Comparison of ENCODE assay signal across 9 cellular contexts in the genomic region with DNA sequence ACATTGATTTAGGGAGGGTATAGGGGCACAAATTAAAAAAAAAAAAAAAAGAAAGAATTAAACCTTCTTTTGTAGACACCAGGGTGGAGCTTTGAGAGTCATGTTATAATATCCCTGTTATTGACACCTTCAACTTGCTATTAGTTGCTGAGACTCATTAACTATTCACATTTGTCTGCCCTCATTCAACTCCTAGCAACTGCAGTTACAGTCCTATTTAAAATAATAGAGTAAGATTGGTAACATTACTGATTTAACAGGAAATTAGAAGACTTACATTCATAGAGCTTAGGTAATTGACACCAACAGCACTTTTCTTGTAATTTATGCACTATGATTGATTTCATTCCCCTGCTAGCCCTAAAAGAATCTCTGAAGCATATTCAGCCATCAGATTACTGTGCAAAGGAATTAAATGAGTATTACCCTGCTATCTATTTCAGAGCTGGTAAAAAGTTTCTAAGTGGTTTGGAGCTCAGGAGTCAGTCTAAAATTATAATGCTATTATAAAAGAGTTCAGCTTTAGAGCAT.
DNase-seq lines count a peak whose midpoint lies in the region; ATAC-seq and TF ChIP-seq lines count a peak whose summit lies in the region.
"Had no signal": no experiment of that assay in that cellular context is flagged by ENCODE, and none has a peak within 500 bp of the region (broad histone marks: within the 10 kb centered on the region; RNA-seq: fewer than 3 reads in every experiment).

No MANE protein-coding gene starts in this region.

- H3K27me3 ChIP-seq in suprapubic skin = no peaks in the 10 kb centered on the region

- POLR2A ChIA-PET in HEK293T (lab: Yijun Ruan, JAX) = no interaction called here

- TF ChIP-seq CTCF in endothelial cell (IDR thresholded peaks at IDR 0.05; ENCODE audit: unreplicated experiment) = no peak
- TF ChIP-seq CTCF in suprapubic skin (IDR thresholded peaks at IDR 0.05) = no peak

- H3K36me3 Mint-ChIP-seq in activated CD8-positive, alpha-beta memory T cell treated with anti-CD3 and anti-CD28 coated beads, Interleukin-2, amount 10 ng/mL, durations not matched to agents 7 days and 5 days = no peaks in the 10 kb centered on the region
- H3K36me3 Mint-ChIP-seq in endothelial cell (ENCODE audit: low read depth, unreplicated experiment) = no peaks in the 10 kb centered on the region

- peak overlapping the region; percentile 86 for H3K27ac Mint-ChIP-seq in activated CD8-positive, alpha-beta memory T cell treated with anti-CD3 and anti-CD28 coated beads, Interleukin-2, amount 10 ng/mL, durations not matched to agents 7 days and 5 days
- peak overlapping the region; percentile 99 for H3K27ac Mint-ChIP-seq in endothelial cell (ENCODE audit: unreplicated experiment)

- H3K36me3 ChIP-seq in KOPT-K1 (ENCODE audit: insufficient read depth, low read length) = no peaks in the 10 kb centered on the region
- no peaks in the 10 kb centered on the region for H3K36me3 ChIP-seq in suprapubic skin

- H3K27ac ChIP-seq in KOPT-K1 (ENCODE audit: low read depth, low read length, poor library complexity, severe bottlenecking) (peak overlapping the region; percentile 47), suprapubic skin (peak overlapping the region; percentile 82)
- H3K27ac ChIP-seq: KMS-11 had no signal

- TF ChIP-seq POLR2A in suprapubic skin (IDR thresholded peaks at IDR 0.05) = no peak

- no peak for ATAC-seq in activated CD8-positive, alpha-beta memory T cell treated with anti-CD3 and anti-CD28 coated beads, Interleukin-2, amount 10 ng/mL, durations not matched to agents 7 days and 5 days

- no peak for TF ChIP-seq EP300 in suprapubic skin (IDR thresholded peaks at IDR 0.05)

- no peak overlapping the region for H3K4me3 ChIP-seq in suprapubic skin

- H3K4me1 Mint-ChIP-seq in activated CD8-positive, alpha-beta memory T cell treated with anti-CD3 and anti-CD28 coated beads, Interleukin-2, amount 10 ng/mL, durations not matched to agents 7 days and 5 days = peaks cover 19% of the 10 kb centered on the region
- H3K4me1 Mint-ChIP-seq in endothelial cell (ENCODE audit: unreplicated experiment) = peaks cover 64% of the 10 kb centered on the region

- no peaks in the 10 kb centered on the region for H3K27me3 Mint-ChIP-seq in activated CD8-positive, alpha-beta memory T cell treated with anti-CD3 and anti-CD28 coated beads, Interleukin-2, amount 10 ng/mL, durations not matched to agents 7 days and 5 days
- H3K27me3 Mint-ChIP-seq in endothelial cell (ENCODE audit: unreplicated experiment) = peaks cover 3% of the 10 kb centered on the region

- H3K4me3 Mint-ChIP-seq in activated CD8-positive, alpha-beta memory T cell treated with anti-CD3 and anti-CD28 coated beads, Interleukin-2, amount 10 ng/mL, durations not matched to agents 7 days and 5 days = peak overlapping the region; percentile 6
- H3K4me3 Mint-ChIP-seq in endothelial cell (ENCODE audit: unreplicated experiment) = no peak overlapping the region

- H3K9me3 ChIP-seq in KOPT-K1 (ENCODE audit: insufficient read depth, low read length, poor library complexity, severe bottlenecking) (no peaks in the 10 kb centered on the region), suprapubic skin (no peaks in the 10 kb centered on the region)

- H3K4me1 ChIP-seq in suprapubic skin = peaks cover 27% of the 10 kb centered on the region

- CTCF ChIA-PET in activated CD8-positive, alpha-beta memory T cell treated with anti-CD3 and anti-CD28 coated beads, Interleukin-2, amount 10 ng/mL, durations not matched to agents 7 days and 5 days (lab: Charles Lee) = interaction anchor here (1.0 to 1.6 kb wide), 4 partner anchors 8 to 432 kb away, joined by 3 to 11 read pairs (median 4); no protein-coding TSS in a partner anchor
- CTCF ChIA-PET in HEK293T (lab: Yijun Ruan, JAX) = interaction anchor here (0.6 kb wide), 1 partner anchor 1674 kb away, joined by 3 read pairs; no protein-coding TSS in a partner anchor

- no peaks in the 10 kb centered on the region for H3K9me3 Mint-ChIP-seq in activated CD8-positive, alpha-beta memory T cell treated with anti-CD3 and anti-CD28 coated beads, Interleukin-2, amount 10 ng/mL, durations not matched to agents 7 days and 5 days (ENCODE audit: low read depth)
- no peaks in the 10 kb centered on the region for H3K9me3 Mint-ChIP-seq in endothelial cell (ENCODE audit: unreplicated experiment)

- no peak for DNase-seq in activated CD8-positive, alpha-beta memory T cell treated with anti-CD3 and anti-CD28 coated beads, Interleukin-2, amount 10 ng/mL, durations not matched to agents 7 days and 5 days
- DNase-seq in activated CD8-positive, alpha-beta memory T cell treated with anti-CD3 and anti-CD28 coated beads, Interleukin-2, amount 50 U/mL, for 48 hours = no peak
- DNase-seq in endothelial cell (ENCODE audit: low spot score) (no peak), suprapubic skin (ENCODE audit: low spot score in 2 of 2) (no peak), HEK293T (ENCODE audit: extremely low spot score) (no peak), NCI-H2107 treated with DMSO at 0.1 percent for 48 hours (lab: John Stamatoyannopoulos, UW; ENCODE audit: unreplicated experiment) (no peak), NCI-H524 treated with DMSO at 0.1 percent for 48 hours (lab: John Stamatoyannopoulos, UW) (no peak)

TF ChIP-seq in HEK293T, 16 proteins besides CTCF, POLR2A, EP300 and RAD21:
- TF ChIP-seq FOXM1 (IDR thresholded peaks at IDR 0.05; ENCODE audit: borderline replicate concordance) = no peak
- TF ChIP-seq TARDBP (IDR thresholded peaks at IDR 0.05) = no peak
- no peak for TF ChIP-seq SP1 (IDR thresholded peaks at IDR 0.05)
